In genomic region chr15:72141171-72142084, GRCh38 we compare ENCODE assay signal across 1 cellular context.
TF ChIP-seq lines count a peak whose summit lies in the region.

No MANE protein-coding gene starts in this region.

TF ChIP-seq in HEK293, 187 proteins besides CTCF, POLR2A, EP300 and RAD21 (continued from another document):
- TF ChIP-seq KLF7 (tag by site-specific recombination; IDR thresholded peaks at IDR 0.05; ENCODE audit: borderline replicate concordance) (peak; percentile 19; the same call in 1 of the 2 replicates), OSR2 (tag by site-specific recombination; IDR thresholded peaks at IDR 0.05) (peak; percentile 70), SP7 (tag by site-specific recombination; IDR thresholded peaks at IDR 0.05) (peak; percentile 72; the same call in 1 of the 2 replicates), ZNF280D (tag by site-specific recombination; IDR thresholded peaks at IDR 0.05) (no peak), ZNF585B (tag by site-specific recombination; IDR thresholded peaks at IDR 0.05) (no peak), KLF17 (tag by site-specific recombination; IDR thresholded peaks at IDR 0.05) (no peak), ZNF398 (tag by site-specific recombination; IDR thresholded peaks at IDR 0.05) (0 out of 2 replicates have a peak, but pooled peaks have one; percentile 15), ZNF510 (tag by site-specific recombination; IDR thresholded peaks at IDR 0.05; ENCODE audit: insufficient replicate concordance) (no peak), KLF8 (tag by site-specific recombination; IDR thresholded peaks at IDR 0.05) (peak; percentile 45), ZEB2 (tag by site-specific recombination; IDR thresholded peaks at IDR 0.05) (0 out of 2 replicates have a peak, but pooled peaks have one; percentile 14), PRDM6 (tag by site-specific recombination; IDR thresholded peaks at IDR 0.05) (peak; percentile 87), FEZF1 (tag by site-specific recombination; IDR thresholded peaks at IDR 0.05) (peak; percentile 43; the same call in 1 of the 2 replicates), WT1 (tag by site-specific recombination; IDR thresholded peaks at IDR 0.05) (peak; percentile 66; the same call in 1 of the 2 replicates)
